In genomic region chr14:96051231-96051630, GRCh38 we compare ENCODE assay signal across 13 cellular contexts. TPM values are rescaled to one million over a fixed set of nuclear protein-coding genes. Genes with fewer than 3 reads are reported as not detected.
DNase-seq lines count a peak whose midpoint lies in the region; ATAC-seq and TF ChIP-seq lines count a peak whose summit lies in the region.
"Had no signal": no experiment of that assay in that cellular context is flagged by ENCODE, and none has a peak within 500 bp of the region (broad histone marks: within the 10 kb centered on the region; RNA-seq: fewer than 3 reads in every experiment).

No MANE protein-coding gene starts in this region.

- no peaks in the 10 kb centered on the region for H3K27me3 ChIP-seq in dorsolateral prefrontal cortex
- peaks cover 0 to 28% (median 0%) of the 10 kb centered on the region in 7 donors for H3K27me3 ChIP-seq in spleen (replicated peaks in 1 of 7)

- intact Hi-C loops in activated CD4-positive, alpha-beta memory T cell treated with anti-CD3 and anti-CD28 coated beads for 36 hours (cut with micrococcal nuclease): no loop called here
- intact Hi-C loops in dorsolateral prefrontal cortex (cut with DNase I) (no loop called here), spleen (cut with DNase I; ENCODE audit: low total_unique reads) (no loop called here), Right ventricle myocardium inferior (cut with DNase I) (no loop called here)

- CTCF ChIA-PET in activated CD4-positive, alpha-beta memory T cell treated with anti-CD3 and anti-CD28 coated beads, Interleukin-2, amount 10 ng/mL, durations not matched to agents 7 days and 5 days (lab: Charles Lee): no interaction called here
- CTCF ChIA-PET in activated CD4-positive, alpha-beta memory T cell treated with anti-CD3 and anti-CD28 coated beads for 36 hours (lab: Charles Lee): no interaction called here

- 50 to 94% (median 65%) methylated on average over 3 of the region's 3 CpGs for WGBS in spleen, 5 donors

- H3K4me3 ChIP-seq in dorsolateral prefrontal cortex (no peak overlapping the region), spleen (no peak overlapping the region)

- H3K9me3 ChIP-seq in spleen: no peaks in the 10 kb centered on the region

- no peaks in the 10 kb centered on the region for H3K36me3 Mint-ChIP-seq in activated CD4-positive, alpha-beta memory T cell treated with anti-CD3 and anti-CD28 coated beads, Interleukin-2, amount 10 ng/mL, durations not matched to agents 7 days and 5 days (ENCODE audit: low read depth)
- no peaks in the 10 kb centered on the region for H3K36me3 Mint-ChIP-seq in activated CD4-positive, alpha-beta memory T cell treated with anti-CD3 and anti-CD28 coated beads for 36 hours
- H3K36me3 Mint-ChIP-seq in activated naive CD8-positive, alpha-beta T cell treated with anti-CD3 and anti-CD28 coated beads for 36 hours: no peaks in the 10 kb centered on the region

- no peak for TF ChIP-seq POLR2A in spleen (IDR thresholded peaks at IDR 0.05)

- POLR2A ChIA-PET in activated CD4-positive, alpha-beta memory T cell treated with anti-CD3 and anti-CD28 coated beads, Interleukin-2, amount 10 ng/mL, durations not matched to agents 7 days and 5 days (lab: Charles Lee): no interaction called here
- POLR2A ChIA-PET in activated CD4-positive, alpha-beta memory T cell treated with anti-CD3 and anti-CD28 coated beads for 36 hours (lab: Charles Lee): no interaction called here

- no peak overlapping the region for H3K27ac Mint-ChIP-seq in activated CD4-positive, alpha-beta memory T cell treated with anti-CD3 and anti-CD28 coated beads, Interleukin-2, amount 10 ng/mL, durations not matched to agents 7 days and 5 days
- H3K27ac Mint-ChIP-seq in activated CD4-positive, alpha-beta memory T cell treated with anti-CD3 and anti-CD28 coated beads for 36 hours: no peak overlapping the region
- H3K27ac Mint-ChIP-seq in activated naive CD8-positive, alpha-beta T cell treated with anti-CD3 and anti-CD28 coated beads for 36 hours: no peak overlapping the region

- no peaks in the 10 kb centered on the region for H3K36me3 ChIP-seq in spleen

- no peak overlapping the region for H3K4me3 Mint-ChIP-seq in activated CD4-positive, alpha-beta memory T cell treated with anti-CD3 and anti-CD28 coated beads, Interleukin-2, amount 10 ng/mL, durations not matched to agents 7 days and 5 days
- no peak overlapping the region for H3K4me3 Mint-ChIP-seq in activated CD4-positive, alpha-beta memory T cell treated with anti-CD3 and anti-CD28 coated beads for 36 hours
- H3K4me3 Mint-ChIP-seq in activated naive CD8-positive, alpha-beta T cell treated with anti-CD3 and anti-CD28 coated beads for 36 hours: no peak overlapping the region

- no peak for ATAC-seq in Right ventricle myocardium inferior

- peak; percentile 11 for DNase-seq in activated CD4-positive, alpha-beta memory T cell treated with anti-CD3 and anti-CD28 coated beads, Interleukin-2, amount 10 ng/mL, durations not matched to agents 7 days and 5 days
- DNase-seq in activated CD4-positive, alpha-beta memory T cell treated with anti-CD3 and anti-CD28 coated beads for 36 hours: no peak
- DNase-seq in dorsolateral prefrontal cortex (no peak), spleen (peak; percentile 29), NCI-H748 (lab: John Stamatoyannopoulos, UW; ENCODE audit: unreplicated experiment) (no peak), 8988T (no peak), Right ventricle myocardium inferior (ENCODE audit: missing footprints) (no peak)
- DNase-seq in activated naive CD8-positive, alpha-beta T cell treated with anti-CD3 and anti-CD28 coated beads for 36 hours: no peak
- DNase-seq: KG1, NCI-H1105 treated with DMSO at 0.1 percent for 48 hours, NCI-H1694 had no signal

- no peaks in the 10 kb centered on the region for H3K4me1 Mint-ChIP-seq in activated CD4-positive, alpha-beta memory T cell treated with anti-CD3 and anti-CD28 coated beads, Interleukin-2, amount 10 ng/mL, durations not matched to agents 7 days and 5 days
- H3K4me1 Mint-ChIP-seq in activated CD4-positive, alpha-beta memory T cell treated with anti-CD3 and anti-CD28 coated beads for 36 hours (ENCODE audit: low read depth): no peaks in the 10 kb centered on the region
- no peaks in the 10 kb centered on the region for H3K4me1 Mint-ChIP-seq in activated naive CD8-positive, alpha-beta T cell treated with anti-CD3 and anti-CD28 coated beads for 36 hours

- H3K9me3 Mint-ChIP-seq in activated CD4-positive, alpha-beta memory T cell treated with anti-CD3 and anti-CD28 coated beads, Interleukin-2, amount 10 ng/mL, durations not matched to agents 7 days and 5 days: no peaks in the 10 kb centered on the region
- no peaks in the 10 kb centered on the region for H3K9me3 Mint-ChIP-seq in activated CD4-positive, alpha-beta memory T cell treated with anti-CD3 and anti-CD28 coated beads for 36 hours
- H3K9me3 Mint-ChIP-seq in activated naive CD8-positive, alpha-beta T cell treated with anti-CD3 and anti-CD28 coated beads for 36 hours: no peaks in the 10 kb centered on the region

- H3K4me1 ChIP-seq in spleen: no peaks in the 10 kb centered on the region

- peak overlapping the region in 44 of 59 donors; percentile 1 to 95 (median 60) for H3K27ac ChIP-seq in dorsolateral prefrontal cortex
- H3K27ac ChIP-seq in spleen: no peak overlapping the region
- H3K27ac ChIP-seq: 22Rv1 had no signal

- no peak for TF ChIP-seq CTCF in dorsolateral prefrontal cortex (IDR thresholded peaks at IDR 0.05 in 54 of 56, conservative IDR thresholded peaks at IDR 0.05 in 2 of 56; ENCODE audit: low read depth in 1 of 56, partially characterized antibody in 56 of 56)
- TF ChIP-seq CTCF in spleen (IDR thresholded peaks at IDR 0.05 in 8 of 11, conservative IDR thresholded peaks at IDR 0.05 in 3 of 11): no peak

- H3K27me3 Mint-ChIP-seq in activated CD4-positive, alpha-beta memory T cell treated with anti-CD3 and anti-CD28 coated beads, Interleukin-2, amount 10 ng/mL, durations not matched to agents 7 days and 5 days: no peaks in the 10 kb centered on the region
- no peaks in the 10 kb centered on the region for H3K27me3 Mint-ChIP-seq in activated CD4-positive, alpha-beta memory T cell treated with anti-CD3 and anti-CD28 coated beads for 36 hours
- peaks cover 11% of the 10 kb centered on the region for H3K27me3 Mint-ChIP-seq in activated naive CD8-positive, alpha-beta T cell treated with anti-CD3 and anti-CD28 coated beads for 36 hours

RNA-seq across cellular contexts. Expression of gene C14orf132, which starts 12.1 kb away (rescaled TPM):
- 1 to 10 TPM; 1.1 to 1.2 TPM for total RNA-seq in activated CD4-positive, alpha-beta memory T cell treated with anti-CD3 and anti-CD28 coated beads, Interleukin-2, amount 10 ng/mL, durations not matched to agents 7 days and 5 days
- 1 to 10 TPM; 3.2 to 4.6 TPM for total RNA-seq in activated CD4-positive, alpha-beta memory T cell treated with anti-CD3 and anti-CD28 coated beads for 36 hours
- total RNA-seq in dorsolateral prefrontal cortex: 100 to 1,000 TPM in 116 of 120 experiments, 10 to 100 TPM in 4; 92.3 to 230 (median 143) TPM
- 10 to 100 TPM in 4 of 7 donors, 1 to 10 TPM in 3; 3.0 to 16.4 (median 10.2) TPM for total RNA-seq in spleen
- polyA plus RNA-seq in spleen: 1 to 10 TPM; 1.8 to 3.5 (median 1.8) TPM
- total RNA-seq in activated naive CD8-positive, alpha-beta T cell treated with anti-CD3 and anti-CD28 coated beads for 36 hours: 1 to 10 TPM; 1.7 to 2.2 TPM
- 1.5 TPM for total RNA-seq in Right ventricle myocardium inferior
- total RNA-seq: HT-29 had no signal

Comparison
In these comparisons a context has a peak if more than half of its experiments do, and no peak if none do; other contexts are left out.
1. DNase-seq: peak in activated CD4-positive, alpha-beta memory T cell treated with anti-CD3 and anti-CD28 coated beads, Interleukin-2, amount 10 ng/mL, durations not matched to agents 7 days and 5 days (single experiment) and spleen (single experiment); none in activated CD4-positive, alpha-beta memory T cell treated with anti-CD3 and anti-CD28 coated beads for 36 hours (single experiment), dorsolateral prefrontal cortex (0 of 10), activated naive CD8-positive, alpha-beta T cell treated with anti-CD3 and anti-CD28 coated beads for 36 hours (single experiment), NCI-H748 (single experiment), 8988T (single experiment) and Right ventricle myocardium inferior (single experiment).
2. H3K27ac ChIP-seq: peak in dorsolateral prefrontal cortex (44 of 59); none in spleen (0 of 8).
3. RNA of gene C14orf132, which starts 12.1 kb away (total RNA-seq): 92.3 to 230 TPM in dorsolateral prefrontal cortex; 3.0 to 16.4 TPM in spleen, 3.2 to 4.6 TPM in activated CD4-positive, alpha-beta memory T cell treated with anti-CD3 and anti-CD28 coated beads for 36 hours, 1.7 to 2.2 TPM in activated naive CD8-positive, alpha-beta T cell treated with anti-CD3 and anti-CD28 coated beads for 36 hours, 1.5 TPM in Right ventricle myocardium inferior (single experiment) and 1.1 to 1.2 TPM in activated CD4-positive, alpha-beta memory T cell treated with anti-CD3 and anti-CD28 coated beads, Interleukin-2, amount 10 ng/mL, durations not matched to agents 7 days and 5 days; every median in the first group is over 4 times any median in the second.